In genomic region chr5:43802119-43802518, GRCh38 we compare ENCODE assay signal across 21 cellular contexts.
DNase-seq lines count a peak whose midpoint lies in the region; TF ChIP-seq lines count a peak whose summit lies in the region.
"Had no signal": no experiment of that assay in that cellular context is flagged by ENCODE, and none has a peak within 500 bp of the region (broad histone marks: within the 10 kb centered on the region; RNA-seq: fewer than 3 reads in every experiment).

No MANE protein-coding gene starts in this region.

- H3K27ac ChIP-seq in breast epithelium: no peak overlapping the region
- H3K27ac ChIP-seq: 22Rv1, gastroesophageal sphincter, right lobe of liver had no signal

- CTCF ChIA-PET in MCF 10A (lab: Yijun Ruan, JAX) (no interaction called here), Calu3 (lab: Charles Lee) (no interaction called here)

- H3K27me3 Mint-ChIP-seq in MCF 10A (ENCODE audit: insufficient read depth, unreplicated experiment): no peaks in the 10 kb centered on the region
- no peaks in the 10 kb centered on the region for H3K27me3 Mint-ChIP-seq in Calu3 (ENCODE audit: unreplicated experiment)
- H3K27me3 Mint-ChIP-seq: activated naive CD4-positive, alpha-beta T cell treated with anti-CD3 and anti-CD28 coated beads, Interleukin-2, amount 10 ng/mL, durations not matched to agents 7 days and 5 days; CD4-positive, alpha-beta memory T cell; memory B cell had no signal

- POLR2A ChIA-PET in MCF 10A (lab: Yijun Ruan, JAX): no interaction called here

- no peaks in the 10 kb centered on the region for H3K9me3 ChIP-seq in breast epithelium
- H3K9me3 ChIP-seq: gastroesophageal sphincter, right lobe of liver had no signal

- no peaks in the 10 kb centered on the region for H3K4me1 ChIP-seq in breast epithelium
- H3K4me1 ChIP-seq: gastroesophageal sphincter, right lobe of liver had no signal

- H3K36me3 ChIP-seq in breast epithelium: no peaks in the 10 kb centered on the region
- H3K36me3 ChIP-seq: gastroesophageal sphincter, right lobe of liver had no signal

- intact Hi-C loops in MCF 10A (cut with micrococcal nuclease) (no loop called here), breast epithelium (cut with DNase I; ENCODE audit: low total_unique reads) (no loop called here), Calu3 (cut with micrococcal nuclease; ENCODE audit: unreplicated experiment) (no loop called here)

- in situ Hi-C loops in astrocyte of the cerebellum (cut with HindIII; ENCODE audit: low sequenced_read_pairs): no loop called here

- peak overlapping the region; percentile 10 for H3K27ac Mint-ChIP-seq in MCF 10A (ENCODE audit: low read depth, unreplicated experiment)
- H3K27ac Mint-ChIP-seq in Calu3 (ENCODE audit: unreplicated experiment): no peak overlapping the region
- H3K27ac Mint-ChIP-seq: activated naive CD4-positive, alpha-beta T cell treated with anti-CD3 and anti-CD28 coated beads, Interleukin-2, amount 10 ng/mL, durations not matched to agents 7 days and 5 days; CD4-positive, alpha-beta memory T cell; immature natural killer cell; memory B cell had no signal

- no peaks in the 10 kb centered on the region for H3K36me3 Mint-ChIP-seq in MCF 10A (ENCODE audit: insufficient read depth, unreplicated experiment)
- no peaks in the 10 kb centered on the region for H3K36me3 Mint-ChIP-seq in Calu3 (ENCODE audit: insufficient read depth, unreplicated experiment)
- H3K36me3 Mint-ChIP-seq: activated naive CD4-positive, alpha-beta T cell treated with anti-CD3 and anti-CD28 coated beads, Interleukin-2, amount 10 ng/mL, durations not matched to agents 7 days and 5 days; CD4-positive, alpha-beta memory T cell; immature natural killer cell; memory B cell had no signal

- H3K27me3 ChIP-seq in breast epithelium: no peaks in the 10 kb centered on the region
- H3K27me3 ChIP-seq: gastroesophageal sphincter, right lobe of liver had no signal

- DNase-seq in MCF 10A (ENCODE audit: unreplicated experiment): no peak
- DNase-seq in breast epithelium (ENCODE audit: low spot score in 2 of 2): no peak
- DNase-seq in astrocyte of the cerebellum (ENCODE audit: low read depth): peak; percentile 48
- peak; percentile 36 for DNase-seq in fibroblast of villous mesenchyme (ENCODE audit: low read depth)
- DNase-seq in Calu3: no peak
- no peak for DNase-seq in HuH-7.5 (ENCODE audit: low spot score)
- no peak for DNase-seq in activated CD4-positive, alpha-beta T cell treated with anti-CD3 and anti-CD28 coated beads for 4 hours
- no peak for DNase-seq in T-helper 2 cell
- DNase-seq: activated CD4-positive, alpha-beta T cell treated with anti-CD3 and anti-CD28 coated beads, Interleukin-2, amount 50 U/mL, for 1 hour; activated naive CD4-positive, alpha-beta T cell treated with anti-CD3 and anti-CD28 coated beads, Interleukin-2, amount 10 ng/mL, durations not matched to agents 7 days and 5 days; activated T-cell treated with anti-CD3 and anti-CD28 coated beads for 4 hours; CD4-positive, alpha-beta memory T cell; effector CD4-positive, alpha-beta T cell; immature natural killer cell; KBM-7; right lobe of liver; Right ventricle myocardium superior; stimulated activated CD8-positive, alpha-beta memory T cell treated with anti-CD3 and anti-CD28 coated beads, Interleukin-4, amount 100 ng/mL, for 48 hours had no signal

- H3K4me3 ChIP-seq in breast epithelium (no peak overlapping the region), astrocyte of the cerebellum (ENCODE audit: low read depth, low read length) (no peak overlapping the region), fibroblast of villous mesenchyme (ENCODE audit: low read depth, low read length) (no peak overlapping the region)
- H3K4me3 ChIP-seq: gastroesophageal sphincter, right lobe of liver had no signal

- H3K4me3 Mint-ChIP-seq in MCF 10A (ENCODE audit: unreplicated experiment) (no peak overlapping the region), Calu3 (ENCODE audit: low read depth, unreplicated experiment) (no peak overlapping the region)
- H3K4me3 Mint-ChIP-seq: activated naive CD4-positive, alpha-beta T cell treated with anti-CD3 and anti-CD28 coated beads, Interleukin-2, amount 10 ng/mL, durations not matched to agents 7 days and 5 days; CD4-positive, alpha-beta memory T cell; immature natural killer cell; memory B cell had no signal

- H3K9me3 Mint-ChIP-seq in MCF 10A (ENCODE audit: unreplicated experiment) (no peaks in the 10 kb centered on the region), Calu3 (ENCODE audit: low read depth, unreplicated experiment) (no peaks in the 10 kb centered on the region)
- H3K9me3 Mint-ChIP-seq: activated naive CD4-positive, alpha-beta T cell treated with anti-CD3 and anti-CD28 coated beads, Interleukin-2, amount 10 ng/mL, durations not matched to agents 7 days and 5 days had no signal

- peaks cover 12% of the 10 kb centered on the region for H3K4me1 Mint-ChIP-seq in MCF 10A (ENCODE audit: insufficient read depth, unreplicated experiment)
- H3K4me1 Mint-ChIP-seq in Calu3 (ENCODE audit: low read depth, unreplicated experiment): peaks cover 8% of the 10 kb centered on the region
- H3K4me1 Mint-ChIP-seq: activated naive CD4-positive, alpha-beta T cell treated with anti-CD3 and anti-CD28 coated beads, Interleukin-2, amount 10 ng/mL, durations not matched to agents 7 days and 5 days; CD4-positive, alpha-beta memory T cell; immature natural killer cell; memory B cell had no signal

- no peak for TF ChIP-seq POLR2A in breast epithelium (IDR thresholded peaks at IDR 0.05)

- no peak for TF ChIP-seq CTCF in MCF 10A (IDR thresholded peaks at IDR 0.05; ENCODE audit: unreplicated experiment)
- TF ChIP-seq CTCF in breast epithelium (IDR thresholded peaks at IDR 0.05): no peak
- TF ChIP-seq CTCF in astrocyte of the cerebellum (IDR thresholded peaks at IDR 0.05; ENCODE audit: low read depth, low read length, missing control alignments): no peak
- no peak for TF ChIP-seq CTCF in fibroblast of villous mesenchyme (IDR thresholded peaks at IDR 0.05; ENCODE audit: insufficient read depth, low read depth, low read length)
- no peak for TF ChIP-seq CTCF in Calu3 (IDR thresholded peaks at IDR 0.05; ENCODE audit: unreplicated experiment)

- no TSS peak for BruUV-seq in MCF 10A (replicated peaks; lab: Mats Ljungman, UMichigan)
- no TSS peak for BruUV-seq in Calu3 (replicated peaks; lab: Mats Ljungman, UMichigan)

Comparison
In these comparisons a context has a peak if more than half of its experiments do, and no peak if none do; other contexts are left out.
1. DNase-seq: peak in astrocyte of the cerebellum (single experiment) and fibroblast of villous mesenchyme (single experiment); none in MCF 10A (single experiment), breast epithelium (0 of 2), Calu3 (single experiment), HuH-7.5 (single experiment), activated CD4-positive, alpha-beta T cell treated with anti-CD3 and anti-CD28 coated beads for 4 hours (0 of 2) and T-helper 2 cell (0 of 5).